In genomic region chr7:46508541-46508940, GRCh38 we compare ENCODE assay signal across 21 cellular contexts.
DNase-seq lines count a peak whose midpoint lies in the region; ATAC-seq, FAIRE-seq and TF ChIP-seq lines count a peak whose summit lies in the region.
"Had no signal": no experiment of that assay in that cellular context is flagged by ENCODE, and none has a peak within 500 bp of the region (broad histone marks: within the 10 kb centered on the region; RNA-seq: fewer than 3 reads in every experiment).

No MANE protein-coding gene starts in this region.

- H3K36me3 Mint-ChIP-seq in nephron (ENCODE audit: low read depth) = peaks cover 4% of the 10 kb centered on the region
- H3K36me3 Mint-ChIP-seq in MCF 10A (ENCODE audit: insufficient read depth, unreplicated experiment) = no peaks in the 10 kb centered on the region
- H3K36me3 Mint-ChIP-seq: CD8-positive, alpha-beta T cell had no signal

- TF ChIP-seq CTCF in 22Rv1 (IDR thresholded peaks at IDR 0.05) = no peak
- no peak for TF ChIP-seq CTCF in LNCaP clone FGC (IDR thresholded peaks at IDR 0.05; ENCODE audit: control insufficient read depth, extremely low read depth, insufficient read depth)
- TF ChIP-seq CTCF in nephron (IDR thresholded peaks at IDR 0.05; ENCODE audit: unreplicated experiment in 3 of 3) = no peak
- no peak for TF ChIP-seq CTCF in MCF 10A (IDR thresholded peaks at IDR 0.05; ENCODE audit: unreplicated experiment)

- no peak for TF ChIP-seq POLR2A in GM12892 (IDR thresholded peaks at IDR 0.05; ENCODE audit: low read depth, low read length)

- no peak overlapping the region for H3K4me3 ChIP-seq in LNCaP clone FGC (ENCODE audit: low read depth, low read length)
- H3K4me3 ChIP-seq: BLaER1 treated with 17β-estradiol and CSF1 and Interleukin-3, amounts not matched to agents 10 nM and 100 nM; GM23338 had no signal

- peaks cover 40% of the 10 kb centered on the region for H3K9me3 Mint-ChIP-seq in nephron
- H3K9me3 Mint-ChIP-seq in MCF 10A (ENCODE audit: unreplicated experiment) = peaks cover 20% of the 10 kb centered on the region

- peak overlapping the region in 2 of 3 experiments; percentile 45 to 79 for H3K27ac Mint-ChIP-seq in nephron
- no peak overlapping the region for H3K27ac Mint-ChIP-seq in MCF 10A (ENCODE audit: low read depth, unreplicated experiment)
- H3K27ac Mint-ChIP-seq: CD8-positive, alpha-beta T cell; GM23338; HFFc6 had no signal

- H3K4me3 Mint-ChIP-seq in nephron (no peak overlapping the region), MCF 10A (ENCODE audit: unreplicated experiment) (no peak overlapping the region)
- H3K4me3 Mint-ChIP-seq: CD8-positive, alpha-beta T cell; GM23338; HFFc6 had no signal

- H3K27me3 Mint-ChIP-seq in nephron (ENCODE audit: low read depth) (no peaks in the 10 kb centered on the region), MCF 10A (ENCODE audit: insufficient read depth, unreplicated experiment) (no peaks in the 10 kb centered on the region)

- intact Hi-C loops in MCF 10A (cut with micrococcal nuclease) = no loop called here

- FAIRE-seq in GM12892 (lab: Jason Lieb, UNC) = no peak
- FAIRE-seq: GM19239, HTR-8/SVneo had no signal

- no TSS peak for BruUV-seq in MCF 10A (replicated peaks; lab: Mats Ljungman, UMichigan)

- DNase-seq in LNCaP clone FGC (ENCODE audit: low read depth) (peak; percentile 33), glomerular visceral epithelial cell (ENCODE audit: extremely low spot score) (no peak), GM12892 (ENCODE audit: insufficient read length) (no peak), MCF 10A (ENCODE audit: unreplicated experiment) (no peak)
- DNase-seq: 8988T; Calu3; CD8-positive, alpha-beta T cell; DMS79 treated with DMSO at 0.1 percent for 48 hours; GF-D8; H7; HFFc6; IMR-90 had no signal

- peaks cover 11% of the 10 kb centered on the region for H3K4me1 Mint-ChIP-seq in nephron
- H3K4me1 Mint-ChIP-seq in MCF 10A (ENCODE audit: insufficient read depth, unreplicated experiment) = no peaks in the 10 kb centered on the region
- H3K4me1 Mint-ChIP-seq: GM23338 had no signal

- ATAC-seq in SK-N-SH treated with all-trans-retinoic acid at 6 μM for 48 hours = peak; percentile 86
- no peak for ATAC-seq in HG03520 (IDR thresholded peaks at IDR 0.05; ENCODE audit: unreplicated experiment)
- ATAC-seq: CD8-positive, alpha-beta T cell; GM23338; HCT116 had no signal

- CTCF ChIA-PET in MCF 10A (lab: Yijun Ruan, JAX) = no interaction called here

- POLR2A ChIA-PET in MCF 10A (lab: Yijun Ruan, JAX) = no interaction called here

- peak overlapping the region; percentile 12; the same call in 1 of the 2 replicates for H3K27ac ChIP-seq in 22Rv1
- H3K27ac ChIP-seq: BLaER1 treated with 17β-estradiol and CSF1 and Interleukin-3, amounts not matched to agents 10 nM and 100 nM had no signal

TF ChIP-seq in SK-N-SH treated with all-trans-retinoic acid at 6 μM for 48 hours, 23 proteins besides CTCF, POLR2A, EP300 and RAD21 (continues in another document):
- TF ChIP-seq ARNTL (CRISPR knock-in tag; IDR thresholded peaks at IDR 0.05; ENCODE audit: borderline replicate concordance, low read depth) = no peak; the same call in 1 of the 2 replicates
- TF ChIP-seq, protein P1, sequence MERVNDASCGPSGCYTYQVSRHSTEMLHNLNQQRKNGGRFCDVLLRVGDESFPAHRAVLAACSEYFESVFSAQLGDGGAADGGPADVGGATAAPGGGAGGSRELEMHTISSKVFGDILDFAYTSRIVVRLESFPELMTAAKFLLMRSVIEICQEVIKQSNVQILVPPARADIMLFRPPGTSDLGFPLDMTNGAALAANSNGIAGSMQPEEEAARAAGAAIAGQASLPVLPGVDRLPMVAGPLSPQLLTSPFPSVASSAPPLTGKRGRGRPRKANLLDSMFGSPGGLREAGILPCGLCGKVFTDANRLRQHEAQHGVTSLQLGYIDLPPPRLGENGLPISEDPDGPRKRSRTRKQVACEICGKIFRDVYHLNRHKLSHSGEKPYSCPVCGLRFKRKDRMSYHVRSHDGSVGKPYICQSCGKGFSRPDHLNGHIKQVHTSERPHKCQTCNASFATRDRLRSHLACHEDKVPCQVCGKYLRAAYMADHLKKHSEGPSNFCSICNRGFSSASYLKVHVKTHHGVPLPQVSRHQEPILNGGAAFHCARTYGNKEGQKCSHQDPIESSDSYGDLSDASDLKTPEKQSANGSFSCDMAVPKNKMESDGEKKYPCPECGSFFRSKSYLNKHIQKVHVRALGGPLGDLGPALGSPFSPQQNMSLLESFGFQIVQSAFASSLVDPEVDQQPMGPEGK (CRISPR knock-in tag; IDR thresholded peaks at IDR 0.05; ENCODE audit: borderline replicate concordance) = peak; percentile 98
- no peak for TF ChIP-seq PPARA (CRISPR knock-in tag; IDR thresholded peaks at IDR 0.05; ENCODE audit: borderline replicate concordance)
- no peak for TF ChIP-seq ZNF565 (CRISPR knock-in tag; conservative IDR thresholded peaks at IDR 0.05; ENCODE audit: low read depth)
- 0 out of 2 replicates have a peak, but pooled peaks have one; percentile 52 for TF ChIP-seq ZFP3 (CRISPR knock-in tag; IDR thresholded peaks at IDR 0.05)
- peak; percentile 22; the same call in 1 of the 2 replicates for TF ChIP-seq ZNF8 (CRISPR knock-in tag; IDR thresholded peaks at IDR 0.05)
- TF ChIP-seq CSRNP3 (CRISPR knock-in tag; IDR thresholded peaks at IDR 0.05) = peak; percentile 85; the same call in 1 of the 2 replicates
- peak; percentile 98 for TF ChIP-seq ZC3H10 (CRISPR knock-in tag; IDR thresholded peaks at IDR 0.05)
- peak; percentile 86; the same call in 1 of the 2 replicates for TF ChIP-seq RARB (CRISPR knock-in tag; IDR thresholded peaks at IDR 0.05)
- TF ChIP-seq OSR1 (CRISPR knock-in tag; IDR thresholded peaks at IDR 0.05) = no peak
- TF ChIP-seq TCF4 (CRISPR knock-in tag; IDR thresholded peaks at IDR 0.05; ENCODE audit: borderline replicate concordance) = peak; percentile 74
- peak; percentile 100 for TF ChIP-seq ISL1 (CRISPR knock-in tag; IDR thresholded peaks at IDR 0.05)
- TF ChIP-seq GLIS3 (CRISPR knock-in tag; IDR thresholded peaks at IDR 0.05) = peak; percentile 98
- peak; percentile 93 for TF ChIP-seq CREB5 (CRISPR knock-in tag; IDR thresholded peaks at IDR 0.05; ENCODE audit: low read depth)
- peak; percentile 92 for TF ChIP-seq ESRRG (CRISPR knock-in tag; IDR thresholded peaks at IDR 0.05)
- peak; percentile 68; the same call in 1 of the 2 replicates for TF ChIP-seq POU6F1 (CRISPR knock-in tag; IDR thresholded peaks at IDR 0.05; ENCODE audit: borderline replicate concordance, low read depth)
